ENCODE assay signal across 10 cellular contexts in genomic region chr1:156122086-156122485, GRCh38. TPM values are rescaled to one million over a fixed set of nuclear protein-coding genes. Genes with fewer than 3 reads are reported as not detected.
DNase-seq lines count a peak whose midpoint lies in the region; TF ChIP-seq lines count a peak whose summit lies in the region.
"Had no signal": no experiment of that assay in that cellular context is flagged by ENCODE, and none has a peak within 500 bp of the region (broad histone marks: within the 10 kb centered on the region; RNA-seq: fewer than 3 reads in every experiment).

No MANE protein-coding gene starts in this region.

- intact Hi-C loops in left ventricle myocardium inferior (cut with micrococcal nuclease): no loop called here
- intact Hi-C loops in cardiac septum (cut with DNase I): loop anchor here (2.0 to 10.0 kb wide), 3 partner anchors 15 to 543 kb away; no protein-coding TSS in a partner anchor
- intact Hi-C loops in uterus (cut with DNase I; ENCODE audit: low total_unique reads): no loop called here

- H3K36me3 ChIP-seq in left ventricle myocardium inferior (no peaks in the 10 kb centered on the region), duodenal mucosa (ENCODE audit: control insufficient read depth in 1 of 2, insufficient read depth in 2 of 2, low read length in 2 of 2) (no peaks in the 10 kb centered on the region), uterus (no peaks in the 10 kb centered on the region)

- no peak for DNase-seq in left ventricle myocardium inferior
- no peak for DNase-seq in cardiac septum (ENCODE audit: low spot score)
- DNase-seq in myocyte (ENCODE audit: low read depth): peak; percentile 59
- no peak for DNase-seq in uterus
- no peak for DNase-seq in NCI-H1436 treated with DMSO at 0.1 percent for 48 hours (lab: John Stamatoyannopoulos, UW)
- DNase-seq in NCI-H2227 treated with DMSO at 0.1 percent for 48 hours (lab: John Stamatoyannopoulos, UW): no peak
- no peak for DNase-seq in NCI-H524 (lab: John Stamatoyannopoulos, UW)
- DNase-seq: AML-193; naive thymus-derived CD4-positive, alpha-beta T cell had no signal

- H3K9ac ChIP-seq in duodenal mucosa (ENCODE audit: low read depth in 1 of 2, low read length in 2 of 2): peak overlapping the region; percentile 56 to 81

- H3K4me3 ChIP-seq in left ventricle myocardium inferior (peak overlapping the region; percentile 100), duodenal mucosa (ENCODE audit: low read depth in 1 of 2, low read length in 2 of 2) (peak overlapping the region; percentile 34 to 55), uterus (peak overlapping the region; percentile 29 to 39)

- H3K27ac ChIP-seq in left ventricle myocardium inferior (replicated peaks): peak overlapping the region; percentile 97
- H3K27ac ChIP-seq in duodenal mucosa (ENCODE audit: low read depth, low read length): peak overlapping the region; percentile 93
- peak overlapping the region; percentile 97 to 99 for H3K27ac ChIP-seq in uterus

- H3K27me3 ChIP-seq in left ventricle myocardium inferior (ENCODE audit: low read depth) (no peaks in the 10 kb centered on the region), duodenal mucosa (ENCODE audit: control insufficient read depth in 1 of 2, insufficient read depth in 2 of 2, low read length in 2 of 2) (no peaks in the 10 kb centered on the region), uterus (no peaks in the 10 kb centered on the region)

- TF ChIP-seq POLR2A in uterus (IDR thresholded peaks at IDR 0.05): no peak

- TF ChIP-seq CTCF in left ventricle myocardium inferior (IDR thresholded peaks at IDR 0.05; ENCODE audit: borderline replicate concordance): no peak
- no peak for TF ChIP-seq CTCF in uterus (IDR thresholded peaks at IDR 0.05)

- H3K4me1 ChIP-seq in left ventricle myocardium inferior (peaks cover 100% of the 10 kb centered on the region), duodenal mucosa (ENCODE audit: control insufficient read depth in 1 of 2, insufficient read depth in 2 of 2, low read length in 2 of 2) (peaks cover 74 to 97% of the 10 kb centered on the region in 2 donors), uterus (peaks cover 41 to 46% of the 10 kb centered on the region in 2 donors)

- H3K9me3 ChIP-seq in left ventricle myocardium inferior (replicated peaks) (no peaks in the 10 kb centered on the region), duodenal mucosa (ENCODE audit: control insufficient read depth in 1 of 2, low read length in 2 of 2) (no peaks in the 10 kb centered on the region), uterus (no peaks in the 10 kb centered on the region)

RNA-seq across cellular contexts. Expression of gene LMNA, which starts 7.6 kb away (rescaled TPM):
- total RNA-seq in left ventricle myocardium inferior (236 TPM), cardiac septum (298 TPM), myocyte (1,328 and 1,573 TPM in 2 replicates), uterus (100 to 1,000 TPM; 245 to 533 (median 373) TPM)
- polyA plus RNA-seq in myocyte (2012): 603 TPM

RNA-seq across cellular contexts. Expression of gene SEMA4A, which starts 31.3 kb away (rescaled TPM):
- total RNA-seq in left ventricle myocardium inferior (1.0 TPM), cardiac septum (2.7 TPM), myocyte (1.0 and 1.6 TPM in 2 replicates), uterus (1 to 10 TPM in 3 of 4 donors, not detected in 1; 3.1 to 8.2 (median 4.1) TPM)
- 1.1 TPM for polyA plus RNA-seq in myocyte (2012)

RNA-seq across cellular contexts. Expression of gene MEX3A, which starts 39.8 kb away (rescaled TPM):
- 0.16 TPM for total RNA-seq in left ventricle myocardium inferior
- total RNA-seq in cardiac septum: 0.24 TPM
- 3.2 and 4.5 TPM in 2 replicates for total RNA-seq in myocyte
- 6.5 TPM for polyA plus RNA-seq in myocyte (2012)
- 10 to 100 TPM in 1 of 4 donors, 1 to 10 TPM in 1, under 1 TPM in 2; 0.29 to 13.3 (median 2.0) TPM for total RNA-seq in uterus
- polyA plus RNA-seq: naive thymus-derived CD4-positive, alpha-beta T cell had no signal

Comparison
In these comparisons a context has a peak if more than half of its experiments do, and no peak if none do; other contexts are left out.
1. H3K4me3 ChIP-seq: peak in every context shown above with its lines; median percentile 100 in left ventricle myocardium inferior; 44 in duodenal mucosa; 34 in uterus.